13 cellular contexts compared by ENCODE assay signal in the genomic region with DNA sequence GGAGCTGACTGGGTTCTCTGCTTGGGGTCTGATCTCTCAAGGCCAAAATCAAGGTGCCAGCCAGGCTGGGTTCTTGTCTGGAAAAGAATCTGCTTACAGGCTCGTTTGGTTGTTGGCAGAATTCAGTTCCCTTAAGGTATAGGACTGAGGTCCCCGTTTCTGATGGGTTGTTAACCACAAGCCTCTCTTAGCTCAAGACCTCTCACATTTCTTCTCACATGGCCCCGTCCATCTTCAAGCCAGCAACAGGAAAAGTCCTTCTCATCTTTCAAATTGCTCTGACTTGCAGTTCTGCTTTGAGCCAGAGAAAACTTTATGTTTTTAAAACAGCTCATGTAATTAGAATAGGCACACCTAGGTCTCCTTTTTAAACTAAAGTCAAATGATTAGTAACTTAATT. TPM values are rescaled to one million over a fixed set of nuclear protein-coding genes. Genes with fewer than 3 reads are reported as not detected.
DNase-seq lines count a peak whose midpoint lies in the region; ATAC-seq, FAIRE-seq and TF ChIP-seq lines count a peak whose summit lies in the region.
"Had no signal": no experiment of that assay in that cellular context is flagged by ENCODE, and none has a peak within 500 bp of the region (broad histone marks: within the 10 kb centered on the region; RNA-seq: fewer than 3 reads in every experiment).

No MANE protein-coding gene starts in this region.

- WGBS in adrenal gland, 4 donors: 34 to 45% (median 43%) methylated on average over 3 of the region's 3 CpGs

- DNase-seq in HTR-8/SVneo (ENCODE audit: insufficient read length, low spot score) (no peak), adrenal gland (no peak), left lung (no peak), thoracic aorta (ENCODE audit: low spot score) (no peak), RWPE1 (ENCODE audit: low spot score) (no peak), NCI-H1105 (lab: John Stamatoyannopoulos, UW) (no peak)
- no peak for DNase-seq in activated CD4-positive, CD25-positive, alpha-beta regulatory T cell (lab: John Stamatoyannopoulos, UW)
- DNase-seq: activated CD4-positive, alpha-beta T cell treated with anti-CD3 and anti-CD28 coated beads, Interleukin-2, amount 50 U/mL, for 1 hour; activated naive CD4-positive, alpha-beta T cell treated with Interleukin-2 at 50 U/mL for 16 hours; DMS153; effector CD4-positive, alpha-beta T cell; stimulated activated CD4-positive, alpha-beta T cell treated with anti-CD3 and anti-CD28 coated beads, Interleukin-4, amount 100 ng/mL, for 4 hours had no signal

- peak; percentile 36 for FAIRE-seq in HTR-8/SVneo (lab: Jason Lieb, UNC)

- intact Hi-C loops in adrenal gland (cut with DNase I): no loop called here
- intact Hi-C loops in left lung (cut with DNase I): no loop called here

- H3K27me3 ChIP-seq in adrenal gland: no peaks in the 10 kb centered on the region
- H3K27me3 ChIP-seq in left lung: peaks cover 0 to 20% of the 10 kb centered on the region in 2 donors
- no peaks in the 10 kb centered on the region for H3K27me3 ChIP-seq in thoracic aorta (replicated peaks; ENCODE audit: insufficient read depth)

- H3K4me3 ChIP-seq in adrenal gland (peak overlapping the region in 1 of 4 donors; percentile 52), left lung (no peak overlapping the region), thoracic aorta (peak overlapping the region; percentile 73)

- TF ChIP-seq CTCF in adrenal gland (IDR thresholded peaks at IDR 0.05) (peak in 1 of 6 experiments; percentile 15), left lung (IDR thresholded peaks at IDR 0.05) (no peak), thoracic aorta (IDR thresholded peaks at IDR 0.05) (no peak), RWPE1 (conservative IDR thresholded peaks at IDR 0.05; ENCODE audit: low read depth) (no peak)

- H3K4me1 ChIP-seq in adrenal gland (replicated peaks in 1 of 2) (peaks cover 26 to 53% of the 10 kb centered on the region in 2 donors), left lung (peaks cover 21 to 31% of the 10 kb centered on the region in 2 donors), thoracic aorta (ENCODE audit: control insufficient read depth in 1 of 2, low read depth in 2 of 2) (peaks cover 34 to 53% of the 10 kb centered on the region in 2 donors)

- no peak for ATAC-seq in left lung
- ATAC-seq in thoracic aorta (ENCODE audit: insufficient number of reproducible peaks, low FRiP score, low read depth): no peak
- no peak for ATAC-seq in HG03457 (IDR thresholded peaks at IDR 0.05; ENCODE audit: unreplicated experiment)

- H3K36me3 ChIP-seq in adrenal gland (replicated peaks in 1 of 2) (no peaks in the 10 kb centered on the region), left lung (no peaks in the 10 kb centered on the region), thoracic aorta (no peaks in the 10 kb centered on the region)

- CTCF ChIA-PET in RWPE1 (lab: Yijun Ruan, JAX): interaction anchor here (0.5 to 0.8 kb wide), 3 partner anchors 18 to 766 kb away, joined by 3 to 5 read pairs (median 3); no protein-coding TSS in a partner anchor

- H3K27ac ChIP-seq in adrenal gland: peak overlapping the region; percentile 10 to 93 (median 85)
- H3K27ac ChIP-seq in left lung: peak overlapping the region; percentile 36 to 63
- peak overlapping the region; percentile 40 to 69 for H3K27ac ChIP-seq in thoracic aorta
- no peak overlapping the region for H3K27ac ChIP-seq in RWPE1

- POLR2A ChIA-PET in RWPE1 (lab: Yijun Ruan, JAX; ENCODE audit: low non-redundant PET): no interaction called here

- no peak for TF ChIP-seq POLR2A in adrenal gland (IDR thresholded peaks at IDR 0.05)

- H3K9me3 ChIP-seq in adrenal gland (replicated peaks in 1 of 3) (no peaks in the 10 kb centered on the region), left lung (no peaks in the 10 kb centered on the region), thoracic aorta (no peaks in the 10 kb centered on the region)

RNA-seq across cellular contexts. Expression of gene UACA, which starts 20.4 kb away (rescaled TPM):
- total RNA-seq in adrenal gland (10 to 100 TPM; 16.7 to 53.3 (median 34.5) TPM), left lung (10 to 100 TPM; 43.2 to 45.2 TPM), thoracic aorta (100 to 1,000 TPM; 107 to 118 TPM)
- 100 to 1,000 TPM in 1 of 3 donors, 10 to 100 TPM in 2; 27.3 to 186 (median 87.8) TPM for polyA plus RNA-seq in adrenal gland
